In the genomic region with DNA sequence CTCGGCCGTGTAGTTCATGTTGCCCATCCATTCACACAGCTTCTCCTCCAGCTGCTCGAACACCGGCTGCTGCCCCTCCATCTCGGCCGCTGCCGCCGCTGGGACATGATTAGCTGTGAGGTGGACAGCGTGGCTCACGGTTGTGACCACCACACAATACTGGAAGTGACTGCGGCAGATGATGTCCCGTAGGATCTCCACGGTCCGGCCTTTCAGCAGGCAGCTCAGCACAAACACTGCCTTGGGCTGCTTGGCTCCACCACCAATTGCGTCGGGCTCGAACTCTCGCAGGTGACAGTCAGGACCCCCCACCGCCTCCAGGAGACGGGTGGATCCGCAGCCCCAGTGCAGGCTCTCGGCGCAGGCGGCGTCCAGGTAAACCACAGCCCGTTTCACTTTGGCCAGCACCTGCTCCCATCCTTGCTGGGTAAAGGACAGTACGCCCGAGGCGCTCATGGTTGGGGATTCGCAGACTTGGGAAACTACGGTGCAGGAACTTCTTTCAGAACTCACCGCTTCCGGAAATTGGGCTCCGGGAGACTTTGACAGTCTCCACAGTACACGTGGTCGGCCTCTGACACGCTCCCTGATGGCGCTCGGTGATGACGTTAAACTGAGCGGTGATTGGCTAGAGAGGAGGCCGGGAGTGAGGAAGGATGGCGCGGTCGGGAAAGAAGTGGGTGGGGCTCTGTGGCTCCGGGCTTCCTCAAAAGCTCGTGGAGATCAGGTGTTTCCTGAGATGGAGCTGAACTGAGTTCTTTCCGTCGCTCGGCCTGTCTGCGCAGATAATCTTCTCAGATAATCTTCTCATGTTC, we compare ENCODE assay signal across 8 cellular contexts.
DNase-seq lines count a peak whose midpoint lies in the region; ATAC-seq lines count a peak whose summit lies in the region.

SCFD2 (minus strand) TSS at position 576 of the 815 bp plus-strand sequence.

- H3K36me3 Mint-ChIP-seq in central memory CD8-positive, alpha-beta T cell (ENCODE audit: insufficient read depth), result peaks cover 13% of the 10 kb centered on the region

- no peaks in the 10 kb centered on the region for H3K9me3 Mint-ChIP-seq in central memory CD8-positive, alpha-beta T cell

- H3K27ac Mint-ChIP-seq in central memory CD8-positive, alpha-beta T cell (ENCODE audit: low read depth), result peak within 1 kb of the TSS; percentile 97

- DNase-seq in AG08396 (ENCODE audit: low spot score) (peak; percentile 96), NCI-H345 treated with DMSO at 0.1 percent for 48 hours (lab: John Stamatoyannopoulos, UW; ENCODE audit: unreplicated experiment) (peak; percentile 63), iris pigment epithelial cell (ENCODE audit: low read depth) (peak; percentile 97)
- DNase-seq in activated CD4-positive, CD25-positive, alpha-beta regulatory T cell (lab: John Stamatoyannopoulos, UW), result peak; percentile 80 to 94 (median 87)
- DNase-seq in central memory CD8-positive, alpha-beta T cell (ENCODE audit: low spot score in 2 of 2), result peak; percentile 90 to 94
- DNase-seq in stimulated activated CD4-positive, alpha-beta T cell treated with anti-CD3 and anti-CD28 coated beads, Interleukin-12 subunit alpha, Interleukin-12 subunit beta, amount 100 ng/mL, for 24 hours (ENCODE audit: low read depth in 2 of 2), result peak; percentile 97 to 98

- ATAC-seq in GM19023 (IDR thresholded peaks at IDR 0.05; ENCODE audit: unreplicated experiment), result peak; percentile 99
- ATAC-seq in HG03280 (IDR thresholded peaks at IDR 0.05; ENCODE audit: unreplicated experiment), result peak; percentile 96
- ATAC-seq in central memory CD8-positive, alpha-beta T cell (replicated peaks; ENCODE audit: extremely low read depth, poor library complexity, severe bottlenecking), result peak; percentile 97

- H3K27me3 Mint-ChIP-seq in central memory CD8-positive, alpha-beta T cell, result peaks cover 19% of the 10 kb centered on the region

- H3K4me3 Mint-ChIP-seq in central memory CD8-positive, alpha-beta T cell, result peak within 1 kb of the TSS; percentile 90

- peaks cover 40% of the 10 kb centered on the region for H3K4me1 Mint-ChIP-seq in central memory CD8-positive, alpha-beta T cell

Comparison
In these comparisons a context has a peak if more than half of its experiments do, and no peak if none do; other contexts are left out.
1. Peak in every context shown above with its lines: DNase-seq and ATAC-seq.